Comparison of ENCODE assay signal across 19 cellular contexts in the genomic region with DNA sequence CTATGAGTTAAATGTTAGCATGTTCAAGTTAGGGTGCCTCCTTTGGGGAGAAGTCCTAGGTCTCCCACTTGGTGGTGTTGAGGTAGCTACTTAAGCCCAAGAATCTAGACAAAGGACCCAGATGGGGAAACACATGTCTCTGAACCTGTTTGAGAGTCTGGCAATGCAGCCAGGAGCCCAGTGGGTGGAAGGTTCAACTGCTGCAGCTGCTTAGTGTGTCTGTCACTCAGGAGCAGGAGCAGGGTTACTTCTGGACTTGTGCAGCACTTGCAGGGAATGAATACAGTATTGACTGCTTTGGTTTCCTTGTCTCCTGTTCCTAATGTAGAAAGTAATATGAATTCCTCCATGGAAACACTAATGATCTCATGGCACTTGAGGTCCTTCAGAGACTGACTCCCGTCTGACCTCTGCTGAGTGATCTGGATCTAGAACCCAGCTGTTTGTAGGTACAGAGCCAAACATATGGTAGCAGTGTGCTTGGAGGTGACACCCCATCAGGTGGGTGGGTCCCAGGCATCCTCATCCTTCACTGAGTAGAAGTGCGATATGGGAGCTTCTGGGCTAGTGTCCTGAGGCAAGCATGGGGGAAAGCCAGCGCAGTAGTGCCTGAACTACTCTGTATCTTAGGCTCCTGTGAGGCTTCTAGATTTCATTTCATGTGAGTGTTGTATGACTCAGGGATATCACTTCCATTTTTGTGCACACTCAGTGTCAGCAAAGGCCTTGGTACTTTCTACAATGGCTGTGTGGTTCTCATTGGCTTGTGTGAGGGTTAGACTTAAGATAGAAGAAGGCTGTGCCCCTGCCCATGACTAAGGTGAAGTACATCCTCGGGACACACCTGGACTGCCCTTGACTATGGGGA.
DNase-seq lines count a peak whose midpoint lies in the region; ATAC-seq and TF ChIP-seq lines count a peak whose summit lies in the region.
"Had no signal": no experiment of that assay in that cellular context is flagged by ENCODE, and none has a peak within 500 bp of the region (broad histone marks: within the 10 kb centered on the region; RNA-seq: fewer than 3 reads in every experiment).

No MANE protein-coding gene starts in this region.

- TF ChIP-seq POLR2A in NB4 (IDR thresholded peaks at IDR 0.05; ENCODE audit: extremely low read depth, insufficient read length): no peak

- no peaks in the 10 kb centered on the region for H3K36me3 Mint-ChIP-seq in activated T-cell treated with anti-CD3 and anti-CD28 coated beads, Interleukin-2, amount 50 U/mL, for 4 hours (ENCODE audit: insufficient read depth)

- no peak for ATAC-seq in activated T-cell treated with anti-CD3 and anti-CD28 coated beads, Interleukin-2, amount 50 U/mL, for 4 hours
- ATAC-seq in left cardiac atrium: no peak
- ATAC-seq: HepG2 had no signal

- DNase-seq in AG08396 (ENCODE audit: low spot score): peak; percentile 1
- DNase-seq in NB4 (ENCODE audit: low read depth): peak; percentile 0
- peak; percentile 4 for DNase-seq in epithelial cell of esophagus (ENCODE audit: low read depth)
- peak; percentile 1 for DNase-seq in medulla oblongata (ENCODE audit: extremely low spot score)
- DNase-seq in activated T-cell treated with anti-CD3 and anti-CD28 coated beads, Interleukin-2, amount 50 U/mL, for 4 hours: no peak
- DNase-seq in cerebellar cortex (ENCODE audit: low spot score): no peak
- DNase-seq in NCI-H345 (lab: John Stamatoyannopoulos, UW): no peak
- DNase-seq in left cardiac atrium: no peak
- DNase-seq: C1 segment of cervical spinal cord, DMS79 treated with DMSO at 0.1 percent for 48 hours, H7, HFFc6, NCI-H1048, NCI-H146, NCI-H2029 treated with DMSO at 0.1 percent for 48 hours, NCI-H748 treated with DMSO at 0.1 percent for 48 hours, SHP77, SK-N-SH had no signal

- H3K4me3 ChIP-seq in NB4 (ENCODE audit: low read depth, low read length) (no peak overlapping the region), epithelial cell of esophagus (ENCODE audit: low read length) (no peak overlapping the region)

- H3K9me3 Mint-ChIP-seq in activated T-cell treated with anti-CD3 and anti-CD28 coated beads, Interleukin-2, amount 50 U/mL, for 4 hours: peaks cover 3% of the 10 kb centered on the region
- H3K9me3 Mint-ChIP-seq: HFFc6 had no signal

- no peaks in the 10 kb centered on the region for H3K4me1 Mint-ChIP-seq in activated T-cell treated with anti-CD3 and anti-CD28 coated beads, Interleukin-2, amount 50 U/mL, for 4 hours (ENCODE audit: low read depth)

- no peak overlapping the region for H3K4me3 Mint-ChIP-seq in activated T-cell treated with anti-CD3 and anti-CD28 coated beads, Interleukin-2, amount 50 U/mL, for 4 hours
- H3K4me3 Mint-ChIP-seq: HFFc6 had no signal

- no peak for TF ChIP-seq CTCF in NB4 (IDR thresholded peaks at IDR 0.05; ENCODE audit: low read depth, low read length)
- no peak for TF ChIP-seq CTCF in epithelial cell of esophagus (IDR thresholded peaks at IDR 0.05; ENCODE audit: insufficient read depth, low read depth, low read length, missing control alignments)

- peaks cover 4% of the 10 kb centered on the region for H3K27me3 Mint-ChIP-seq in activated T-cell treated with anti-CD3 and anti-CD28 coated beads, Interleukin-2, amount 50 U/mL, for 4 hours (ENCODE audit: low read depth)

- intact Hi-C loops in left cardiac atrium (cut with DNase I): no loop called here

Comparison
In these comparisons a context has a peak if more than half of its experiments do, and no peak if none do; other contexts are left out.
1. DNase-seq: peak in AG08396 (single experiment), NB4 (single experiment), epithelial cell of esophagus (single experiment) and medulla oblongata (single experiment); none in activated T-cell treated with anti-CD3 and anti-CD28 coated beads, Interleukin-2, amount 50 U/mL, for 4 hours (single experiment), cerebellar cortex (single experiment), NCI-H345 (single experiment) and left cardiac atrium (single experiment).